ENCODE assay signal across 8 cellular contexts in the genomic region with DNA sequence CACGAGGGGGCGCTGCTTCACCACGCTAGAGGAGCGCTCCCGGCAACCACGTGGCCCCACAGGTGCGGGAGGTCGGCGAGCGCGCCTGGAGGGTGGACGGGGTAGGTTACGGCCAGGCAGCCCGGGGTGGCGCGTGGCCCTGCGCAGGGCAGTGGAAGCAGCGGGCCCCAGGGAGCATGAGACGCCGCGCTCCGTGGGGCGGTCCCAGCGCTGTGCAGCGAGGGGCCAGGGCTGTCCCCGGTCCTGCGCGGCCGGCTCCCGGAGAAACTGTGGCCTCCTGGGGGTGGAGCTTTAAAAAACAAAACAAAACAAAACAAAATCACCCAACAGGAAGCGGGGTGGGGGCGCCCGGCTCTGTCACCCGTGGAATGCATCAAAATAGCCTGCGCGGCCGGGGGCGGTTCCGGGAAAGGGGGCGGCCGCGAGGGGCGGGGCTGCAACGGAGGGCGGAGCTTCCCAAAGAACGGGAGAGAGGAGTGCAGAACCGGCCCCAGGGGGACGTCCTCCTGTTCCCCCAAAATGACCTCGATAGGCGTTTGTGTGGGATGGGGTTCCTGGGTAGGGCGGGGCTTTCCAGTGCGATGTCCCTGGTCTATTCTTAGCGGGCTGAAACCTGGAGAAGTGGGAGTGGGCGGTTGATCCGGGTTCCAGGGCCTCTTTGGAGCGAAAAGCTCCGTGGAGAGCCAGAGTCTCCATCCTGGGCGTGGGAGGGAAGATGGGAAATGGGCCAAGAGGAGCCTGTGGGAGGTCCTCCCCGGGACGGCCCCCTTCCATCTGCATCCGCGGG. TPM values are rescaled to one million over a fixed set of nuclear protein-coding genes. Genes with fewer than 3 reads are reported as not detected.
DNase-seq lines count a peak whose midpoint lies in the region; ATAC-seq, FAIRE-seq and TF ChIP-seq lines count a peak whose summit lies in the region.

No MANE protein-coding gene starts in this region.

- peak; percentile 10 for TF ChIP-seq POLR2A in endothelial cell of umbilical vein (IDR thresholded peaks at IDR 0.05; ENCODE audit: low read depth, low read length)

- intact Hi-C loops in endothelial cell of umbilical vein (cut with micrococcal nuclease) = loop anchor here (1.0 kb wide), 5 partner anchors 52 to 481 kb away; a partner anchor contains a TSS

- ATAC-seq in GM19455 (IDR thresholded peaks at IDR 0.05; ENCODE audit: unreplicated experiment) = peak; percentile 79

- peak; percentile 82 for FAIRE-seq in endothelial cell of umbilical vein (lab: Jason Lieb, UNC)

- no peaks in the 10 kb centered on the region for H3K9me3 ChIP-seq in CD8-positive, alpha-beta memory T cell (ENCODE audit: low read length)
- H3K9me3 ChIP-seq in endothelial cell of umbilical vein (replicated peaks; ENCODE audit: control insufficient read depth, insufficient read depth, low read length) (no peaks in the 10 kb centered on the region), mononuclear cell (ENCODE audit: low read depth, low read length) (no peaks in the 10 kb centered on the region)

- peak; percentile 87 to 93 (median 89) for DNase-seq in CD8-positive, alpha-beta memory T cell
- DNase-seq in HS-27A (ENCODE audit: low read depth) = peak; percentile 73
- DNase-seq in NOMO-1 treated with dmso at 0.1 percent for 144 hours (lab: John Stamatoyannopoulos, UW; ENCODE audit: unreplicated experiment) = peak; percentile 63
- DNase-seq in activated T-cell treated with anti-CD3 and anti-CD28 coated beads for 1 hour (ENCODE audit: low read depth) = peak; percentile 95
- peak; percentile 82 for DNase-seq in endothelial cell of umbilical vein (ENCODE audit: low read depth, low spot score)
- DNase-seq in stimulated activated CD8-positive, alpha-beta memory T cell treated with anti-CD3 and anti-CD28 coated beads, Interleukin-15, amount 100 ng/mL, for 48 hours (ENCODE audit: low read depth in 2 of 2) = peak; percentile 80 to 83

- CTCF ChIA-PET in CD8-positive, alpha-beta memory T cell (lab: Charles Lee) = interaction anchor here (0.6 to 5.1 kb wide), 23 partner anchors 10 to 785 kb away, joined by 3 to 46 read pairs (median 4); a partner anchor contains a TSS
- CTCF ChIA-PET in endothelial cell of umbilical vein (lab: Charles Lee) = interaction anchor here (0.6 to 6.2 kb wide), 33 partner anchors 10 to 599 kb away, joined by 3 to 70 read pairs (median 5); a partner anchor contains a TSS

- peaks cover 11% of the 10 kb centered on the region for H3K4me1 ChIP-seq in CD8-positive, alpha-beta memory T cell (ENCODE audit: insufficient read depth, low read length)
- peaks cover 13% of the 10 kb centered on the region for H3K4me1 ChIP-seq in endothelial cell of umbilical vein (ENCODE audit: control insufficient read depth, extremely low read depth, insufficient read depth, low read length)
- H3K4me1 ChIP-seq in mononuclear cell (ENCODE audit: insufficient read depth, low read length) = peaks cover 8% of the 10 kb centered on the region

- peak overlapping the region; percentile 52 for H3K9ac ChIP-seq in endothelial cell of umbilical vein (replicated peaks; ENCODE audit: extremely low read depth, insufficient read depth, low read length)

- H3K27ac ChIP-seq in CD8-positive, alpha-beta memory T cell (ENCODE audit: low read depth, low read length) = peak overlapping the region; percentile 59
- no peak overlapping the region for H3K27ac ChIP-seq in endothelial cell of umbilical vein (ENCODE audit: insufficient read depth, low read depth, low read length)

- H3K4me3 ChIP-seq in CD8-positive, alpha-beta memory T cell (ENCODE audit: low read length) = peak overlapping the region; percentile 71
- peak overlapping the region; percentile 44 to 63 (median 51) for H3K4me3 ChIP-seq in endothelial cell of umbilical vein (replicated peaks in 1 of 3; ENCODE audit: insufficient read depth in 1 of 3, low read depth in 1 of 3, low read length in 3 of 3)
- H3K4me3 ChIP-seq in mononuclear cell (ENCODE audit: low read length) = peak overlapping the region; percentile 57

- peak overlapping the region; percentile 80 to 93 (median 85) for H3K4me3 Mint-ChIP-seq in CD8-positive, alpha-beta memory T cell

- H4K20me1 ChIP-seq in endothelial cell of umbilical vein (replicated peaks; ENCODE audit: control insufficient read depth, extremely low read depth, insufficient read depth, low read length) = no peaks in the 10 kb centered on the region

- no peaks in the 10 kb centered on the region for H3K36me3 ChIP-seq in CD8-positive, alpha-beta memory T cell (ENCODE audit: insufficient read depth, low read length)
- peaks cover 0 to 3% of the 10 kb centered on the region in 2 experiments for H3K36me3 ChIP-seq in endothelial cell of umbilical vein (ENCODE audit: control insufficient read depth in 2 of 2, extremely low read depth in 1 of 2, insufficient read depth in 2 of 2, low read length in 2 of 2)

- H3K4me1 Mint-ChIP-seq in CD8-positive, alpha-beta memory T cell = peaks cover 6 to 16% (median 10%) of the 10 kb centered on the region in 3 donors

- no peaks in the 10 kb centered on the region for H3K79me2 ChIP-seq in endothelial cell of umbilical vein (ENCODE audit: control insufficient read depth, insufficient read depth, low read length)

- H3K27me3 Mint-ChIP-seq in CD8-positive, alpha-beta memory T cell = peaks cover 2 to 6% of the 10 kb centered on the region in 2 donors

- dilution Hi-C loops in endothelial cell of umbilical vein (cut with MboI; ENCODE audit: extremely low pct_ligation_motif_present, low sequenced_read_pairs) = no loop called here

- H3K36me3 Mint-ChIP-seq in CD8-positive, alpha-beta memory T cell = peaks cover 0 to 3% (median 0%) of the 10 kb centered on the region in 3 donors

- no peaks in the 10 kb centered on the region for H3K9me3 Mint-ChIP-seq in CD8-positive, alpha-beta memory T cell

- peak overlapping the region; percentile 66 to 99 (median 89) for H3K27ac Mint-ChIP-seq in CD8-positive, alpha-beta memory T cell

- H3K27me3 ChIP-seq in CD8-positive, alpha-beta memory T cell (ENCODE audit: insufficient read depth, low read length, poor library complexity, severe bottlenecking) = no peaks in the 10 kb centered on the region
- H3K27me3 ChIP-seq in endothelial cell of umbilical vein (ENCODE audit: control insufficient read depth in 2 of 2, insufficient read depth in 2 of 2, low read length in 2 of 2) (no peaks in the 10 kb centered on the region), mononuclear cell (ENCODE audit: insufficient read depth, low read length) (no peaks in the 10 kb centered on the region)

- no TSS peak for BruUV-seq in endothelial cell of umbilical vein (replicated peaks; lab: Mats Ljungman, UMichigan)

- peak in 1 of 2 donors; percentile 96 for TF ChIP-seq CTCF in endothelial cell of umbilical vein (IDR thresholded peaks at IDR 0.05; ENCODE audit: extremely low read depth in 1 of 2, insufficient read depth in 1 of 2, low read depth in 1 of 2, low read length in 2 of 2)

- no peaks in the 10 kb centered on the region for H3K9me1 ChIP-seq in endothelial cell of umbilical vein (replicated peaks; ENCODE audit: control insufficient read depth, extremely low read depth, insufficient read depth, low read length)

- peak overlapping the region; percentile 90 for H2AFZ ChIP-seq in endothelial cell of umbilical vein (ENCODE audit: low read depth, low read length)

- peak overlapping the region; percentile 77 for H3K4me2 ChIP-seq in endothelial cell of umbilical vein (ENCODE audit: insufficient read depth, low read length)

- POLR2A ChIA-PET in CD8-positive, alpha-beta memory T cell (lab: Charles Lee) = interaction anchor here (0.6 to 2.5 kb wide), 16 partner anchors 12 to 689 kb away, joined by 3 to 8 read pairs (median 5); a partner anchor contains a TSS
- POLR2A ChIA-PET in endothelial cell of umbilical vein (lab: Charles Lee) = interaction anchor here (0.6 to 1.4 kb wide), 2 partner anchors 115 to 144 kb away, joined by 3 to 5 read pairs; a partner anchor contains a TSS

TF ChIP-seq in endothelial cell of umbilical vein, 7 proteins besides CTCF, POLR2A, EP300 and RAD21 (continues in another document):
- no peak for TF ChIP-seq GATA2 (IDR thresholded peaks at IDR 0.05; ENCODE audit: insufficient read depth, insufficient read length, low read depth, low read length)

RNA-seq across cellular contexts. Expression of a gene that starts 27.3 kb away (rescaled TPM):
- 10 to 100 TPM; 13.6 to 13.7 TPM for total RNA-seq in CD8-positive, alpha-beta memory T cell
- polyA plus RNA-seq in CD8-positive, alpha-beta memory T cell = 1.1 TPM
- total RNA-seq in endothelial cell of umbilical vein (46.7 and 47.4 TPM in 2 replicates), mononuclear cell (3.1 TPM)
- 21.5 and 31.5 TPM in 2 replicates for polyA plus RNA-seq in endothelial cell of umbilical vein
- polyA plus RNA-seq in endothelial cell of umbilical vein (2011; cell fraction: cytosol; rRNA removed) = 13.6 and 17.7 TPM in 2 replicates
- 38.5 and 40.1 TPM in 2 replicates for polyA plus RNA-seq in endothelial cell of umbilical vein (2011; cell fraction: nucleus; rRNA removed)
- polyA plus RNA-seq in endothelial cell of umbilical vein (2012) = 15.4 and 26.4 TPM in 2 replicates
- 17.6 and 21.3 TPM in 2 replicates for polyA minus RNA-seq in endothelial cell of umbilical vein
- 5.1 TPM for polyA minus RNA-seq in endothelial cell of umbilical vein (2011; cell fraction: cytosol; rRNA and poly(A)+ RNA removed)
- 14.5 and 15.2 TPM in 2 replicates for polyA minus RNA-seq in endothelial cell of umbilical vein (2011; cell fraction: nucleus; rRNA and poly(A)+ RNA removed)

RNA-seq across cellular contexts. Expression of a gene that starts 53.6 kb away (rescaled TPM):
- total RNA-seq in CD8-positive, alpha-beta memory T cell = 10 to 100 TPM; 20.6 to 25.7 TPM
- 17.3 TPM for polyA plus RNA-seq in CD8-positive, alpha-beta memory T cell
- total RNA-seq in endothelial cell of umbilical vein = 15.3 and 19.2 TPM in 2 replicates
- polyA plus RNA-seq in endothelial cell of umbilical vein = 16.2 and 21.5 TPM in 2 replicates
- 12.7 and 14.2 TPM in 2 replicates for polyA plus RNA-seq in endothelial cell of umbilical vein (2011; cell fraction: cytosol; rRNA removed)
- polyA plus RNA-seq in endothelial cell of umbilical vein (2011; cell fraction: nucleus; rRNA removed) = 47.8 and 53.7 TPM in 2 replicates
- polyA plus RNA-seq in endothelial cell of umbilical vein (2012) = 14.6 and 15.6 TPM in 2 replicates
- polyA minus RNA-seq in endothelial cell of umbilical vein = 12.1 and 18.1 TPM in 2 replicates
- polyA minus RNA-seq in endothelial cell of umbilical vein (2011; cell fraction: cytosol; rRNA and poly(A)+ RNA removed) = 18.1 TPM
- polyA minus RNA-seq in endothelial cell of umbilical vein (2011; cell fraction: nucleus; rRNA and poly(A)+ RNA removed) = 12.8 and 16.3 TPM in 2 replicates
- total RNA-seq in mononuclear cell = 11.9 TPM

RNA-seq across cellular contexts. Expression of a gene that starts 53.8 kb away (rescaled TPM):
- 1 to 10 TPM; 5.5 to 5.7 TPM for total RNA-seq in CD8-positive, alpha-beta memory T cell
- 8.9 TPM for polyA plus RNA-seq in CD8-positive, alpha-beta memory T cell
- total RNA-seq in endothelial cell of umbilical vein (16.1 and 16.9 TPM in 2 replicates), mononuclear cell (6.7 TPM)
- 7.2 and 7.3 TPM in 2 replicates for polyA plus RNA-seq in endothelial cell of umbilical vein
- 6.9 and 8.3 TPM in 2 replicates for polyA plus RNA-seq in endothelial cell of umbilical vein (2011; cell fraction: cytosol; rRNA removed)
- 7.0 and 7.6 TPM in 2 replicates for polyA plus RNA-seq in endothelial cell of umbilical vein (2011; cell fraction: nucleus; rRNA removed)
- 12.2 and 17.4 TPM in 2 replicates for polyA plus RNA-seq in endothelial cell of umbilical vein (2012)
- 8.0 and 9.6 TPM in 2 replicates for polyA minus RNA-seq in endothelial cell of umbilical vein
- 1.7 TPM for polyA minus RNA-seq in endothelial cell of umbilical vein (2011; cell fraction: cytosol; rRNA and poly(A)+ RNA removed)
- 6.4 and 7.0 TPM in 2 replicates for polyA minus RNA-seq in endothelial cell of umbilical vein (2011; cell fraction: nucleus; rRNA and poly(A)+ RNA removed)
